Comparison of ENCODE assay signal across 21 cellular contexts in the genomic region with DNA sequence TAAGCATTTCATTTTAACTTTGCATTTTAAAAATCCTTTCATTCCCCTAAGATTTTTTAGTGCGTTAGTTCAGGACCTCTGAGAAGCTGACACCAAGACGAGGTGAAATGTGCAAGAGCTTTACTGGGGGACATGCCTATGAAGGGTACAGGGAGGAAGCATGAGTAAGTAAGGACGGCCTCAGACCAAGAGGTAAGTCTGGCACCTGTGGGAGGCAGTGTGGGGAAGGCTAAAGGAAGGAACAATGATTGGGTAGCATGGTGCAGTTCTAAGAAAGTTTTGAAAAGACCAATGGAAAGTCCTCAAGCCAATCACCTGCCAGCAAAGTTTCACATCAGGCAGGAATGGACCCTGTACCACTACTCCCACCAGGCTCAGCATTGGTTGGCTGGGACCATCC.
"Had no signal": no experiment of that assay in that cellular context is flagged by ENCODE, and none has a peak within 500 bp of the region (broad histone marks: within the 10 kb centered on the region; RNA-seq: fewer than 3 reads in every experiment).

No MANE protein-coding gene starts in this region.

- H3K9me3 ChIP-seq: breast epithelium had no signal

- H3K27me3 Mint-ChIP-seq: activated CD8-positive, alpha-beta T cell treated with anti-CD3 and anti-CD28 coated beads for 36 hours; activated naive CD4-positive, alpha-beta T cell treated with anti-CD3 and anti-CD28 coated beads, Interleukin-2, amount 50 U/mL, for 24 hours; central memory CD8-positive, alpha-beta T cell had no signal

- H3K27me3 ChIP-seq: breast epithelium had no signal

- H3K4me3 Mint-ChIP-seq: activated CD8-positive, alpha-beta T cell treated with anti-CD3 and anti-CD28 coated beads for 36 hours; activated naive CD4-positive, alpha-beta T cell treated with anti-CD3 and anti-CD28 coated beads, Interleukin-2, amount 50 U/mL, for 24 hours; central memory CD8-positive, alpha-beta T cell had no signal

- FAIRE-seq: K562, TTC549 had no signal

- DNase-seq: activated CD4-positive, alpha-beta T cell treated with anti-CD3 and anti-CD28 coated beads, Interleukin-2, amount 50 U/mL, for 1 hour; activated CD4-positive, CD25-positive, alpha-beta regulatory T cell; activated CD8-positive, alpha-beta memory T cell treated with anti-CD3 and anti-CD28 coated beads, Interleukin-2, amount 50 U/mL, for 48 hours; activated CD8-positive, alpha-beta T cell treated with anti-CD3 and anti-CD28 coated beads for 36 hours; activated T-cell treated with anti-CD3 and anti-CD28 coated beads, Interleukin-2, amount 50 U/mL, for 1 hour; aorta; Kasumi-1; NCI-H1048; NCI-H146; NCI-H187 treated with DMSO at 0.1 percent for 48 hours; NCI-H2081 treated with DMSO at 0.1 percent for 48 hours; NCI-H446; NCI-H524; SIG-M5; T-helper 2 cell; T1000 had no signal

- H3K9me3 Mint-ChIP-seq: activated CD8-positive, alpha-beta T cell treated with anti-CD3 and anti-CD28 coated beads for 36 hours; activated naive CD4-positive, alpha-beta T cell treated with anti-CD3 and anti-CD28 coated beads, Interleukin-2, amount 50 U/mL, for 24 hours had no signal

- H3K4me3 ChIP-seq: breast epithelium, K562 had no signal

- H3K36me3 ChIP-seq: breast epithelium had no signal

- H3K4me1 ChIP-seq: breast epithelium had no signal

- H3K27ac Mint-ChIP-seq: activated CD8-positive, alpha-beta T cell treated with anti-CD3 and anti-CD28 coated beads for 36 hours; activated naive CD4-positive, alpha-beta T cell treated with anti-CD3 and anti-CD28 coated beads, Interleukin-2, amount 50 U/mL, for 24 hours had no signal

- H3K36me3 Mint-ChIP-seq: activated naive CD4-positive, alpha-beta T cell treated with anti-CD3 and anti-CD28 coated beads, Interleukin-2, amount 50 U/mL, for 24 hours had no signal

- ATAC-seq: activated CD8-positive, alpha-beta T cell treated with anti-CD3 and anti-CD28 coated beads for 36 hours; K562 had no signal

- H3K27ac ChIP-seq: breast epithelium had no signal

- H3K4me1 Mint-ChIP-seq: activated naive CD4-positive, alpha-beta T cell treated with anti-CD3 and anti-CD28 coated beads, Interleukin-2, amount 50 U/mL, for 24 hours; central memory CD8-positive, alpha-beta T cell had no signal
